Comparison of ENCODE assay signal across 8 cellular contexts in genomic region chr14:69316449-69317391, GRCh38. TPM values are rescaled to one million over a fixed set of nuclear protein-coding genes. Genes with fewer than 3 reads are reported as not detected.
DNase-seq lines count a peak whose midpoint lies in the region; ATAC-seq and TF ChIP-seq lines count a peak whose summit lies in the region.

No MANE protein-coding gene starts in this region.

- H3K27me3 Mint-ChIP-seq in activated CD8-positive, alpha-beta T cell treated with anti-CD3 and anti-CD28 coated beads, Interleukin-2, amount 10 ng/mL, durations not matched to agents 7 days and 5 days (ENCODE audit: low read depth), result peaks cover 7% of the 10 kb centered on the region

- TF ChIP-seq RAD21 in HCT116 (IDR thresholded peaks at IDR 0.05; ENCODE audit: low read depth), result no peak

- DNase-seq in HCT116 (ENCODE audit: low read depth, low spot score) (no peak), adipocyte (ENCODE audit: low read depth) (peak; percentile 95), left ventricle myocardium inferior (peak; percentile 53), SKM-1 treated with dmso at 0.1 percent for 144 hours (lab: John Stamatoyannopoulos, UW; ENCODE audit: unreplicated experiment) (no peak), NCI-H82 (lab: John Stamatoyannopoulos, UW) (no peak), NOMO-1 (lab: John Stamatoyannopoulos, UW; ENCODE audit: unreplicated experiment in 2 of 2) (no peak)
- DNase-seq in activated CD8-positive, alpha-beta T cell treated with anti-CD3 and anti-CD28 coated beads, Interleukin-2, amount 10 ng/mL, durations not matched to agents 7 days and 5 days, result no peak

- H3K9me3 ChIP-seq in HCT116 (ENCODE audit: control insufficient read depth in 1 of 2, insufficient read depth in 1 of 2, low read depth in 1 of 2, low read length in 2 of 2) (no peaks in the 10 kb centered on the region), adipocyte (ENCODE audit: control insufficient read depth, low read length) (no peaks in the 10 kb centered on the region), left ventricle myocardium inferior (replicated peaks) (no peaks in the 10 kb centered on the region), stomach smooth muscle (ENCODE audit: control insufficient read depth in 2 of 2, low read length in 2 of 2) (no peaks in the 10 kb centered on the region)

- RAD21 ChIA-PET in HCT116 (lab: Charles Lee; ENCODE audit: low non-redundant PET in 1 of 2, low total read pairs in 2 of 2, uncharacterized antibody in 2 of 2, unreplicated experiment in 2 of 2), result no interaction called here

- no peaks in the 10 kb centered on the region for H3K9me2 ChIP-seq in HCT116 (ENCODE audit: insufficient read depth)

- intact Hi-C loops in HCT116 (cut with micrococcal nuclease) (no loop called here), left ventricle myocardium inferior (cut with micrococcal nuclease) (no loop called here)

- H3K4me3 Mint-ChIP-seq in activated CD8-positive, alpha-beta T cell treated with anti-CD3 and anti-CD28 coated beads, Interleukin-2, amount 10 ng/mL, durations not matched to agents 7 days and 5 days, result no peak overlapping the region

- peak; percentile 62 for ATAC-seq in HCT116
- no peak for ATAC-seq in activated CD8-positive, alpha-beta T cell treated with anti-CD3 and anti-CD28 coated beads, Interleukin-2, amount 10 ng/mL, durations not matched to agents 7 days and 5 days

- no peaks in the 10 kb centered on the region for H4K20me1 ChIP-seq in HCT116 (ENCODE audit: insufficient read depth)

- H3K27ac ChIP-seq in HCT116 (ENCODE audit: low read depth, low read length), result no peak overlapping the region
- peak overlapping the region; percentile 84 for H3K27ac ChIP-seq in left ventricle myocardium inferior (replicated peaks)
- peak overlapping the region; percentile 37 for H3K27ac ChIP-seq in stomach smooth muscle (ENCODE audit: low read length)

- H3K9ac ChIP-seq in HCT116 (ENCODE audit: low read length) (no peak overlapping the region), adipocyte (ENCODE audit: low read length) (no peak overlapping the region), stomach smooth muscle (ENCODE audit: low read length in 2 of 2) (no peak overlapping the region)

- POLR2A ChIA-PET in HCT116 (lab: Charles Lee), result no interaction called here
- POLR2A ChIA-PET in activated CD8-positive, alpha-beta T cell treated with anti-CD3 and anti-CD28 coated beads, Interleukin-2, amount 10 ng/mL, durations not matched to agents 7 days and 5 days (lab: Charles Lee), result no interaction called here

- H3K27me3 ChIP-seq in HCT116 (ENCODE audit: insufficient read depth, low read length), result no peaks in the 10 kb centered on the region
- H3K27me3 ChIP-seq in adipocyte (replicated peaks; ENCODE audit: control insufficient read depth, insufficient read depth, low read length), result no peaks in the 10 kb centered on the region
- no peaks in the 10 kb centered on the region for H3K27me3 ChIP-seq in left ventricle myocardium inferior (ENCODE audit: low read depth)
- H3K27me3 ChIP-seq in stomach smooth muscle (ENCODE audit: control insufficient read depth in 1 of 2, insufficient read depth in 2 of 2, low read length in 2 of 2), result no peaks in the 10 kb centered on the region

- peak overlapping the region; percentile 25; the same call in 1 of the 2 replicates for H3K4me2 ChIP-seq in HCT116 (ENCODE audit: low read length)

- peaks cover 0 to 9% of the 10 kb centered on the region in 2 experiments; a peak in 2 of 4 replicates for H3K4me1 ChIP-seq in HCT116 (ENCODE audit: control insufficient read depth in 1 of 2, insufficient read depth in 2 of 2, low read length in 2 of 2)
- peaks cover 33% of the 10 kb centered on the region for H3K4me1 ChIP-seq in adipocyte (ENCODE audit: control insufficient read depth, insufficient read depth, low read length)
- H3K4me1 ChIP-seq in left ventricle myocardium inferior, result peaks cover 55% of the 10 kb centered on the region
- peaks cover 20% of the 10 kb centered on the region for H3K4me1 ChIP-seq in stomach smooth muscle (ENCODE audit: control insufficient read depth, insufficient read depth, low read length)

- no peak for TF ChIP-seq POLR2A in HCT116 (IDR thresholded peaks at IDR 0.05; ENCODE audit: borderline replicate concordance, extremely low read depth, insufficient read depth, insufficient read length)

- H3K9me3 Mint-ChIP-seq in activated CD8-positive, alpha-beta T cell treated with anti-CD3 and anti-CD28 coated beads, Interleukin-2, amount 10 ng/mL, durations not matched to agents 7 days and 5 days (ENCODE audit: insufficient read depth), result no peaks in the 10 kb centered on the region

- no TSS peak for BruUV-seq in HCT116 (replicated peaks; lab: Mats Ljungman, UMichigan)

- no peaks in the 10 kb centered on the region for H3K4me1 Mint-ChIP-seq in activated CD8-positive, alpha-beta T cell treated with anti-CD3 and anti-CD28 coated beads, Interleukin-2, amount 10 ng/mL, durations not matched to agents 7 days and 5 days (ENCODE audit: low read depth)

- H3K4me3 ChIP-seq in HCT116 (replicated peaks in 1 of 2; ENCODE audit: low read depth in 1 of 2, low read length in 2 of 2) (no peak overlapping the region), adipocyte (ENCODE audit: low read length) (no peak overlapping the region), left ventricle myocardium inferior (no peak overlapping the region), stomach smooth muscle (ENCODE audit: low read length in 2 of 2) (no peak overlapping the region)

- H3K36me3 Mint-ChIP-seq in activated CD8-positive, alpha-beta T cell treated with anti-CD3 and anti-CD28 coated beads, Interleukin-2, amount 10 ng/mL, durations not matched to agents 7 days and 5 days (ENCODE audit: low read depth), result no peaks in the 10 kb centered on the region

- H3K36me3 ChIP-seq in HCT116 (ENCODE audit: control insufficient read depth in 1 of 2, insufficient read depth in 2 of 2, low read length in 2 of 2), result no peaks in the 10 kb centered on the region
- H3K36me3 ChIP-seq in adipocyte (ENCODE audit: control insufficient read depth, insufficient read depth, low read length, severe bottlenecking), result no peaks in the 10 kb centered on the region
- H3K36me3 ChIP-seq in left ventricle myocardium inferior, result peaks cover 2% of the 10 kb centered on the region
- no peaks in the 10 kb centered on the region for H3K36me3 ChIP-seq in stomach smooth muscle (ENCODE audit: control insufficient read depth in 2 of 2, insufficient read depth in 2 of 2, low read length in 2 of 2)

- CTCF ChIA-PET in HCT116 (lab: Charles Lee), result no interaction called here
- CTCF ChIA-PET in activated CD8-positive, alpha-beta T cell treated with anti-CD3 and anti-CD28 coated beads, Interleukin-2, amount 10 ng/mL, durations not matched to agents 7 days and 5 days (lab: Charles Lee), result no interaction called here

- H3K79me2 ChIP-seq in HCT116 (ENCODE audit: insufficient read depth, low read length), result no peaks in the 10 kb centered on the region

- no peak overlapping the region for H3K27ac Mint-ChIP-seq in activated CD8-positive, alpha-beta T cell treated with anti-CD3 and anti-CD28 coated beads, Interleukin-2, amount 10 ng/mL, durations not matched to agents 7 days and 5 days

- no peak overlapping the region for H2AFZ ChIP-seq in HCT116 (ENCODE audit: low read depth, low read length, poor library complexity, severe bottlenecking)

- TF ChIP-seq CTCF in HCT116 (IDR thresholded peaks at IDR 0.05 in 2 of 3, conservative IDR thresholded peaks at IDR 0.05 in 1 of 3; ENCODE audit: borderline replicate concordance in 1 of 3, insufficient read depth in 1 of 3, low read depth in 2 of 3, low read length in 2 of 3), result no peak
- TF ChIP-seq CTCF in left ventricle myocardium inferior (IDR thresholded peaks at IDR 0.05; ENCODE audit: borderline replicate concordance), result no peak

TF ChIP-seq in HCT116, 20 proteins besides CTCF, POLR2A, EP300 and RAD21 (continues in another document):
- TF ChIP-seq SIN3A (IDR thresholded peaks at IDR 0.05; ENCODE audit: low read depth) (no peak), EZH2 (IDR thresholded peaks at IDR 0.05) (no peak), TCF7L2 (IDR thresholded peaks at IDR 0.05; ENCODE audit: borderline replicate concordance, extremely low read depth, insufficient read depth, insufficient read length) (no peak), SP1 (IDR thresholded peaks at IDR 0.05; ENCODE audit: low read depth) (no peak)
- TF ChIP-seq, protein P1, sequence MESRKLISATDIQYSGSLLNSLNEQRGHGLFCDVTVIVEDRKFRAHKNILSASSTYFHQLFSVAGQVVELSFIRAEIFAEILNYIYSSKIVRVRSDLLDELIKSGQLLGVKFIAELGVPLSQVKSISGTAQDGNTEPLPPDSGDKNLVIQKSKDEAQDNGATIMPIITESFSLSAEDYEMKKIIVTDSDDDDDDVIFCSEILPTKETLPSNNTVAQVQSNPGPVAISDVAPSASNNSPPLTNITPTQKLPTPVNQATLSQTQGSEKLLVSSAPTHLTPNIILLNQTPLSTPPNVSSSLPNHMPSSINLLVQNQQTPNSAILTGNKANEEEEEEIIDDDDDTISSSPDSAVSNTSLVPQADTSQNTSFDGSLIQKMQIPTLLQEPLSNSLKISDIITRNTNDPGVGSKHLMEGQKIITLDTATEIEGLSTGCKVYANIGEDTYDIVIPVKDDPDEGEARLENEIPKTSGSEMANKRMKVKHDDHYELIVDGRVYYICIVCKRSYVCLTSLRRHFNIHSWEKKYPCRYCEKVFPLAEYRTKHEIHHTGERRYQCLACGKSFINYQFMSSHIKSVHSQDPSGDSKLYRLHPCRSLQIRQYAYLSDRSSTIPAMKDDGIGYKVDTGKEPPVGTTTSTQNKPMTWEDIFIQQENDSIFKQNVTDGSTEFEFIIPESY (IDR thresholded peaks at IDR 0.05; ENCODE audit: extremely low read depth, insufficient replicate concordance, low read length), result no peak

RNA-seq across cellular contexts. Expression of gene GALNT16, which starts 56.8 kb away (rescaled TPM):
- total RNA-seq in HCT116 (2021; ENCODE audit: unreplicated experiment) (0.32 TPM), left ventricle myocardium inferior (70.5 TPM)
- polyA plus RNA-seq in HCT116 (2012), result 0.05 TPM in 1 of 2 replicates, not detected in the other
- total RNA-seq in activated CD8-positive, alpha-beta T cell treated with anti-CD3 and anti-CD28 coated beads, Interleukin-2, amount 10 ng/mL, durations not matched to agents 7 days and 5 days, result not detected

Comparison
In these comparisons a context has a peak if more than half of its experiments do, and no peak if none do; other contexts are left out.
1. DNase-seq: peak in adipocyte (single experiment) and left ventricle myocardium inferior (single experiment); none in HCT116 (single experiment), SKM-1 treated with dmso at 0.1 percent for 144 hours (single experiment), NCI-H82 (single experiment), NOMO-1 (0 of 2) and activated CD8-positive, alpha-beta T cell treated with anti-CD3 and anti-CD28 coated beads, Interleukin-2, amount 10 ng/mL, durations not matched to agents 7 days and 5 days (single experiment).
2. RNA of gene GALNT16, which starts 56.8 kb away (total RNA-seq): 70.5 TPM in left ventricle myocardium inferior (single experiment); 0.32 TPM in HCT116 (single experiment) and not detected in activated CD8-positive, alpha-beta T cell treated with anti-CD3 and anti-CD28 coated beads, Interleukin-2, amount 10 ng/mL, durations not matched to agents 7 days and 5 days; every median in the first group is over 10 times any median in the second.